Comparison of ENCODE assay signal across 8 cellular contexts in the genomic region with DNA sequence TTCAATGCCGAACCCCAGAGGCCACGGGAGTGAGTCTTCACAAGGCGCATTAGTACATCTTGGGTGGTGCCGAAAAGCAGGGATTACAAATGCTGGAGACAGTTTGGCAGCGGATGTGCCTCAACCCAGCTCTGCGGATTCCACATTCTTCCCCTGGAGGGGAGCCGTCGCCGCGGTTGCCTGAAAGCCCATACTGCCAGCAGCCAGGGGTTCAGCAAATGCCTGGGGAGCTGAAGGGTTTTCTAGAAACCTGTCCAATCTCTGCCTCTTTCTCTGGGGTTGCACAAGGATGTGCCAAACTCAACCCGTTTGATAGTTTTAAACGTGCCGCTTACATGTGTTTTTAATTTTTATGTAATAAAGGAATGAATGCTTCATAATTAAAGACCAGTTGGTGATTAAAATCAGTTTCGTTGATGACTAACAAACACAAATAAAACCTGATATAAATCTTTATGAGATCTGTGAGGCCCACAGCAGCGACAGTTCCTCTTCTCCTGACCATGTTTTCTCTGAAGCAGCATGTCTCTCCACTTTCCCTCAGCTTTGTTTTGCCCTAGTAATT.
A peak's percentile ranks its signal among the peaks of the same experiment; 100 is the strongest.
DNase-seq lines count a peak whose midpoint lies in the region; ATAC-seq and TF ChIP-seq lines count a peak whose summit lies in the region.

No MANE protein-coding gene starts in this region.

- ATAC-seq in GM18505 (IDR thresholded peaks at IDR 0.05; ENCODE audit: unreplicated experiment): no peak
- no peak for ATAC-seq in GM19463 (IDR thresholded peaks at IDR 0.05; ENCODE audit: unreplicated experiment)
- ATAC-seq in HG02852 (IDR thresholded peaks at IDR 0.05; ENCODE audit: unreplicated experiment): no peak
- no peak for ATAC-seq in HG02610 (IDR thresholded peaks at IDR 0.05; ENCODE audit: unreplicated experiment)

- DNase-seq in ELR (ENCODE audit: low read depth) (peak; percentile 96), SJCRH30 (peak; percentile 90 to 92), foreskin fibroblast (peak; percentile 96 to 98)

- 0 out of 2 replicates have a peak, but pooled peaks cover 2% of the 10 kb centered on the region for H3K9me3 ChIP-seq in SJCRH30 (replicated peaks)
- H3K9me3 ChIP-seq in parathyroid adenoma (ENCODE audit: control insufficient read depth, low read length): no peaks in the 10 kb centered on the region

- H3K27ac ChIP-seq in SJCRH30 (peak overlapping the region; percentile 96), parathyroid adenoma (peak overlapping the region; percentile 78)

- H3K4me1 ChIP-seq in SJCRH30 (peaks cover 35% of the 10 kb centered on the region), parathyroid adenoma (peaks cover 41% of the 10 kb centered on the region)

- H3K4me2 ChIP-seq in parathyroid adenoma (ENCODE audit: low read length): no peak overlapping the region

- TF ChIP-seq POLR2A in GM18505 (IDR thresholded peaks at IDR 0.05; ENCODE audit: borderline replicate concordance, extremely low read depth, insufficient read depth, insufficient read length): no peak

- H3K9ac ChIP-seq in parathyroid adenoma: no peak overlapping the region

- peak overlapping the region; percentile 44 for H3K4me3 ChIP-seq in SJCRH30
- H3K4me3 ChIP-seq in foreskin fibroblast (ENCODE audit: low read depth in 1 of 2, low read length in 2 of 2): peak overlapping the region; percentile 16 to 33
- no peak overlapping the region for H3K4me3 ChIP-seq in parathyroid adenoma (ENCODE audit: low read depth, low read length)

- no peaks in the 10 kb centered on the region for H3K36me3 ChIP-seq in SJCRH30
- H3K36me3 ChIP-seq in parathyroid adenoma (ENCODE audit: control insufficient read depth, insufficient read depth, low read length): no peaks in the 10 kb centered on the region

- TF ChIP-seq CTCF in foreskin fibroblast (IDR thresholded peaks at IDR 0.05; ENCODE audit: low read depth, low read length) (peak; percentile 25), parathyroid adenoma (IDR thresholded peaks at IDR 0.05) (no peak)

- H2AFZ ChIP-seq in parathyroid adenoma: no peak overlapping the region

- H3K27me3 ChIP-seq in SJCRH30: no peaks in the 10 kb centered on the region
- no peaks in the 10 kb centered on the region for H3K27me3 ChIP-seq in parathyroid adenoma (ENCODE audit: control insufficient read depth, insufficient read depth, low read length)

- H3K79me2 ChIP-seq in parathyroid adenoma: peaks cover 3% of the 10 kb centered on the region
